13 cellular contexts compared by ENCODE assay signal in the genomic region with DNA sequence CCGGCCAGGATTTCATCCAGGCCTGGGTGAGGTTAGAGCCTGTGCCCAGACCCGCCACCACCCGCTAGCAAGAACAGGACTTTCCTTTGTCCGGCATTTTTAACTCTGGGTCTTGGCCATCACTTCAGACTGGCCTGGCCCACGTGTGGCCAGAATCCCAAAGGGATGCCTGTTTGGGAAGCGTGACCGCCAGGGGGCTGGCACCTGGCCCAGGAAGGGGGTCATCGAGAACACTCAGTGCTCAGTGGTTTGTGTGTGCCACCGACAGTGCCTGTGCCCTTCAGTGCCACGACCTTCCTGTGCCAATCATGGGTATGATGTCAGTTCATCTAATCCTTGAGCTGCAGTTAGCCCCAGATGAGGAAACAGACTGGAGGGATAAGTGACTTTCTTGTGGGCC.
DNase-seq lines count a peak whose midpoint lies in the region; ATAC-seq and TF ChIP-seq lines count a peak whose summit lies in the region.
"Had no signal": no experiment of that assay in that cellular context is flagged by ENCODE, and none has a peak within 500 bp of the region (broad histone marks: within the 10 kb centered on the region; RNA-seq: fewer than 3 reads in every experiment).

No MANE protein-coding gene starts in this region.

- H2AFZ ChIP-seq in ACC112 (ENCODE audit: low read length, unreplicated experiment) (no peak overlapping the region), neural progenitor cell (replicated peaks) (no peak overlapping the region)

- peaks cover 61% of the 10 kb centered on the region for H3K4me1 Mint-ChIP-seq in neural progenitor cell

- TF ChIP-seq CTCF in right atrium auricular region (IDR thresholded peaks at IDR 0.05) (no peak), neural progenitor cell (IDR thresholded peaks at IDR 0.05) (no peak)

- H3K27ac ChIP-seq in ACC112 (ENCODE audit: low read depth, low read length), result peak overlapping the region; percentile 72; the same call in 1 of the 2 replicates
- peak overlapping the region; percentile 93 to 98 for H3K27ac ChIP-seq in right atrium auricular region
- H3K27ac ChIP-seq in neural progenitor cell, result no peak overlapping the region

- no peaks in the 10 kb centered on the region for H3K36me3 ChIP-seq in ACC112 (ENCODE audit: insufficient read depth, low read length)
- H3K36me3 ChIP-seq in right atrium auricular region, result no peaks in the 10 kb centered on the region
- no peaks in the 10 kb centered on the region for H3K36me3 ChIP-seq in neural progenitor cell

- H3K27me3 ChIP-seq in ACC112 (ENCODE audit: insufficient read depth, low read length) (no peaks in the 10 kb centered on the region), right atrium auricular region (no peaks in the 10 kb centered on the region), neural progenitor cell (no peaks in the 10 kb centered on the region)

- H3K4me1 ChIP-seq in ACC112 (ENCODE audit: control insufficient read depth, insufficient read depth, low read length, unreplicated experiment), result peaks cover 92% of the 10 kb centered on the region
- peaks cover 3 to 100% of the 10 kb centered on the region in 2 donors for H3K4me1 ChIP-seq in right atrium auricular region
- H3K4me1 ChIP-seq in neural progenitor cell, result peaks cover 66% of the 10 kb centered on the region

- peak in 48 of 58 donors; percentile 17 to 87 (median 61) for DNase-seq in anterior cingulate cortex (lab: John Stamatoyannopoulos, UW)
- DNase-seq in right atrium auricular region (ENCODE audit: low spot score), result peak; percentile 82
- DNase-seq in renal cortical epithelial cell (ENCODE audit: low read depth), result peak; percentile 60
- DNase-seq in NCI-H2029 (lab: John Stamatoyannopoulos, UW), result no peak
- no peak for DNase-seq in T-helper 9 cell
- no peak for DNase-seq in neural progenitor cell (ENCODE audit: low spot score)
- DNase-seq: activated CD4-positive, alpha-beta T cell treated with anti-CD3 and anti-CD28 coated beads for 4 hours; naive thymus-derived CD8-positive, alpha-beta T cell; NCI-H2081; stimulated activated CD4-positive, alpha-beta T cell treated with anti-CD3 and anti-CD28 coated beads, Interleukin-4, amount 100 ng/mL, for 1 hour had no signal

- no peak overlapping the region for H3K4me3 Mint-ChIP-seq in neural progenitor cell
- H3K4me3 Mint-ChIP-seq: naive thymus-derived CD8-positive, alpha-beta T cell; stimulated activated naive CD8-positive, alpha-beta T cell treated with anti-CD3 and anti-CD28 coated beads, Interleukin-15, Interleukin-2, amounts not matched to agents 100 ng/mL and 50 ng/mL, for 24 hours had no signal

- no peak for ATAC-seq in GM21515 (IDR thresholded peaks at IDR 0.05; ENCODE audit: unreplicated experiment)
- ATAC-seq: naive thymus-derived CD8-positive, alpha-beta T cell had no signal

- H3K9ac ChIP-seq in neural progenitor cell, result no peak overlapping the region

- no peaks in the 10 kb centered on the region for H3K36me3 Mint-ChIP-seq in neural progenitor cell
- H3K36me3 Mint-ChIP-seq: naive thymus-derived CD8-positive, alpha-beta T cell had no signal

- H3K4me2 ChIP-seq in neural progenitor cell, result no peak overlapping the region

- H4K20me1 ChIP-seq in neural progenitor cell (ENCODE audit: low read depth), result peaks cover 78% of the 10 kb centered on the region

- no peak overlapping the region for H3K27ac Mint-ChIP-seq in neural progenitor cell
- H3K27ac Mint-ChIP-seq: stimulated activated naive CD8-positive, alpha-beta T cell treated with anti-CD3 and anti-CD28 coated beads, Interleukin-15, Interleukin-2, amounts not matched to agents 100 ng/mL and 50 ng/mL, for 24 hours had no signal

- H3K4me3 ChIP-seq in ACC112 (ENCODE audit: low read depth, low read length) (no peak overlapping the region), right atrium auricular region (no peak overlapping the region), neural progenitor cell (no peak overlapping the region)

- no peaks in the 10 kb centered on the region for H3K9me3 ChIP-seq in right atrium auricular region
- no peaks in the 10 kb centered on the region for H3K9me3 ChIP-seq in neural progenitor cell (ENCODE audit: low read depth)

- H3F3A ChIP-seq in neural progenitor cell (ENCODE audit: low read depth), result peaks cover 14% of the 10 kb centered on the region

- peaks cover 4% of the 10 kb centered on the region for H3K27me3 Mint-ChIP-seq in neural progenitor cell (ENCODE audit: insufficient read depth, low read depth)
- H3K27me3 Mint-ChIP-seq: naive thymus-derived CD8-positive, alpha-beta T cell; stimulated activated naive CD8-positive, alpha-beta T cell treated with anti-CD3 and anti-CD28 coated beads, Interleukin-15, Interleukin-2, amounts not matched to agents 100 ng/mL and 50 ng/mL, for 24 hours had no signal

- no peaks in the 10 kb centered on the region for H3K9me3 Mint-ChIP-seq in neural progenitor cell
- H3K9me3 Mint-ChIP-seq: naive thymus-derived CD8-positive, alpha-beta T cell; stimulated activated naive CD8-positive, alpha-beta T cell treated with anti-CD3 and anti-CD28 coated beads, Interleukin-15, Interleukin-2, amounts not matched to agents 100 ng/mL and 50 ng/mL, for 24 hours had no signal

- H3K79me2 ChIP-seq in ACC112 (ENCODE audit: control insufficient read depth, insufficient read depth, low read length, unreplicated experiment), result peaks cover 48% of the 10 kb centered on the region
- peaks cover 8% of the 10 kb centered on the region for H3K79me2 ChIP-seq in neural progenitor cell (ENCODE audit: low read depth)

Comparison
In these comparisons a context has a peak if more than half of its experiments do, and no peak if none do; other contexts are left out.
1. DNase-seq: peak in anterior cingulate cortex (48 of 58), right atrium auricular region (single experiment) and renal cortical epithelial cell (single experiment); none in NCI-H2029 (single experiment), T-helper 9 cell (single experiment) and neural progenitor cell (single experiment).